1 cellular context compared by ENCODE assay signal in genomic region chr17:43832168-43832975, GRCh38.
A peak's percentile ranks its signal among the peaks of the same experiment; 100 is the strongest.
TF ChIP-seq lines count a peak whose summit lies in the region.

No MANE protein-coding gene starts in this region.

TF ChIP-seq in HEK293, 187 proteins besides CTCF, POLR2A, EP300 and RAD21 (continued from another document and continues in another):
- TF ChIP-seq ZBTB17 (tag by site-specific recombination; IDR thresholded peaks at IDR 0.05) (peak; percentile 53; the same call in 1 of the 2 replicates), TRIM28 (IDR thresholded peaks at IDR 0.05; ENCODE audit: borderline replicate concordance, low read length) (no peak), ZNF623 (tag by site-specific recombination; IDR thresholded peaks at IDR 0.05) (no peak), ZNF416 (tag by site-specific recombination; IDR thresholded peaks at IDR 0.05) (no peak), BCL11A (tag by site-specific recombination; IDR thresholded peaks at IDR 0.05; ENCODE audit: low read depth) (no peak), ZNF184 (tag by site-specific recombination; IDR thresholded peaks at IDR 0.05) (no peak), ZNF292 (tag by site-specific recombination; IDR thresholded peaks at IDR 0.05; ENCODE audit: borderline replicate concordance, low read depth) (no peak), AEBP2 (tag by site-specific recombination; IDR thresholded peaks at IDR 0.05; ENCODE audit: borderline replicate concordance) (no peak), KLF1 (tag by site-specific recombination; IDR thresholded peaks at IDR 0.05) (peak; percentile 81), PRDM2 (tag by site-specific recombination; IDR thresholded peaks at IDR 0.05; ENCODE audit: borderline replicate concordance) (no peak), KLF17 (tag by site-specific recombination; IDR thresholded peaks at IDR 0.05) (peak; percentile 63), ZFP3 (tag by site-specific recombination; IDR thresholded peaks at IDR 0.05; ENCODE audit: low read depth) (no peak), MEIS1 (CRISPR knock-in tag; IDR thresholded peaks at IDR 0.05; ENCODE audit: borderline replicate concordance) (no peak), ZBTB26 (tag by site-specific recombination; optimal IDR thresholded peaks at IDR 0.05) (peak; percentile 77), ZNF48 (tag by site-specific recombination; IDR thresholded peaks at IDR 0.05) (no peak), ZNF223 (tag by site-specific recombination; IDR thresholded peaks at IDR 0.05) (no peak), PRDM10 (tag by site-specific recombination; IDR thresholded peaks at IDR 0.05) (peak; percentile 71), MZF1 (tag by site-specific recombination; IDR thresholded peaks at IDR 0.05; ENCODE audit: borderline replicate concordance) (no peak), HOXA7 (CRISPR knock-in tag; IDR thresholded peaks at IDR 0.05; ENCODE audit: borderline replicate concordance) (no peak), SP3 (tag by site-specific recombination; IDR thresholded peaks at IDR 0.05) (peak; percentile 62), ZFP69B (tag by site-specific recombination; IDR thresholded peaks at IDR 0.05) (0 out of 2 replicates have a peak, but pooled peaks have one; percentile 10), ZNF404 (tag by site-specific recombination; IDR thresholded peaks at IDR 0.05) (no peak), ZNF214 (tag by site-specific recombination; IDR thresholded peaks at IDR 0.05; ENCODE audit: borderline replicate concordance) (no peak), KLF8 (tag by site-specific recombination; IDR thresholded peaks at IDR 0.05) (peak; percentile 72; the same call in 1 of the 2 replicates), ZIC2 (tag by site-specific recombination; IDR thresholded peaks at IDR 0.05) (peak; percentile 97), SP2 (tag by site-specific recombination; IDR thresholded peaks at IDR 0.05) (peak; percentile 46), ZNF510 (tag by site-specific recombination; IDR thresholded peaks at IDR 0.05; ENCODE audit: insufficient replicate concordance) (no peak), ZBTB48 (tag by site-specific recombination; IDR thresholded peaks at IDR 0.05) (no peak), ZNF530 (tag by site-specific recombination; IDR thresholded peaks at IDR 0.05; ENCODE audit: low read depth) (no peak), ZNF660 (tag by site-specific recombination; IDR thresholded peaks at IDR 0.05) (no peak), ELK4 (IDR thresholded peaks at IDR 0.05; ENCODE audit: borderline replicate concordance, low read depth, low read length) (no peak), ZNF341 (tag by site-specific recombination; IDR thresholded peaks at IDR 0.05; ENCODE audit: low read depth) (peak; percentile 73), GLIS1 (tag by site-specific recombination; IDR thresholded peaks at IDR 0.05) (peak; percentile 84), SALL2 (tag by site-specific recombination; IDR thresholded peaks at IDR 0.05; ENCODE audit: borderline replicate concordance) (no peak), ZNF24 (tag by site-specific recombination; IDR thresholded peaks at IDR 0.05) (no peak), KLF9 (tag by site-specific recombination; IDR thresholded peaks at IDR 0.05; ENCODE audit: low read depth) (peak; percentile 65; the same call in 1 of the 2 replicates), KLF16 (tag by site-specific recombination; IDR thresholded peaks at IDR 0.05) (0 out of 2 replicates have a peak, but pooled peaks have one; percentile 43), ZNF354C (tag by site-specific recombination; IDR thresholded peaks at IDR 0.05; ENCODE audit: borderline replicate concordance, low read depth) (no peak), ZNF701 (tag by site-specific recombination; IDR thresholded peaks at IDR 0.05) (no peak), ZNF174 (tag by site-specific recombination; IDR thresholded peaks at IDR 0.05) (no peak), ZBTB6 (tag by site-specific recombination; IDR thresholded peaks at IDR 0.05) (0 out of 2 replicates have a peak, but pooled peaks have one; percentile 17), ZNF768 (tag by site-specific recombination; IDR thresholded peaks at IDR 0.05) (no peak), ZEB2 (tag by site-specific recombination; IDR thresholded peaks at IDR 0.05) (peak; percentile 32; the same call in 1 of the 2 replicates), GLI2 (tag by site-specific recombination; IDR thresholded peaks at IDR 0.05; ENCODE audit: borderline replicate concordance, low read depth) (no peak), ZNF202 (tag by site-specific recombination; IDR thresholded peaks at IDR 0.05; ENCODE audit: borderline replicate concordance) (no peak), ZNF423 (tag by site-specific recombination; IDR thresholded peaks at IDR 0.05) (peak; percentile 83), GLIS2 (tag by site-specific recombination; IDR thresholded peaks at IDR 0.05) (peak; percentile 76), ZNF473 (tag by site-specific recombination; IDR thresholded peaks at IDR 0.05) (no peak), PATZ1 (tag by site-specific recombination; IDR thresholded peaks at IDR 0.05) (no peak; the same call in 1 of the 2 replicates), KLF7 (tag by site-specific recombination; IDR thresholded peaks at IDR 0.05; ENCODE audit: borderline replicate concordance) (peak; percentile 44; the same call in 1 of the 2 replicates), ZBTB8A (tag by site-specific recombination; IDR thresholded peaks at IDR 0.05) (peak; percentile 64)
